Comparison of ENCODE assay signal across 1 cellular context in genomic region chr1:33445108-33445507, GRCh38.
TF ChIP-seq lines count a peak whose summit lies in the region.

No MANE protein-coding gene starts in this region.

TF ChIP-seq in HepG2, 621 proteins besides CTCF, POLR2A, EP300 and RAD21:
- TF ChIP-seq ELF1 (CRISPR knock-in tag; IDR thresholded peaks at IDR 0.05) (no peak), NFATC3 (CRISPR knock-in tag; IDR thresholded peaks at IDR 0.05) (no peak), ZBTB7B (CRISPR knock-in tag; IDR thresholded peaks at IDR 0.05) (no peak), ZNF44 (CRISPR knock-in tag; IDR thresholded peaks at IDR 0.05) (no peak), KLF16 (CRISPR knock-in tag; IDR thresholded peaks at IDR 0.05) (no peak), RARA (CRISPR knock-in tag; IDR thresholded peaks at IDR 0.05) (no peak), CEBPZ (IDR thresholded peaks at IDR 0.05; ENCODE audit: low read length) (no peak), ZNF326 (CRISPR knock-in tag; IDR thresholded peaks at IDR 0.05; ENCODE audit: borderline replicate concordance) (no peak), ZNF18 (CRISPR knock-in tag; IDR thresholded peaks at IDR 0.05; ENCODE audit: insufficient replicate concordance) (no peak), CREB3 (CRISPR knock-in tag; IDR thresholded peaks at IDR 0.05) (no peak), CENPBD1 (CRISPR knock-in tag; IDR thresholded peaks at IDR 0.05; ENCODE audit: borderline replicate concordance, low read depth) (no peak), CHCHD3 (CRISPR knock-in tag; IDR thresholded peaks at IDR 0.05) (no peak), ZSCAN22 (CRISPR knock-in tag; IDR thresholded peaks at IDR 0.05) (no peak)
- TF ChIP-seq, protein P1, sequence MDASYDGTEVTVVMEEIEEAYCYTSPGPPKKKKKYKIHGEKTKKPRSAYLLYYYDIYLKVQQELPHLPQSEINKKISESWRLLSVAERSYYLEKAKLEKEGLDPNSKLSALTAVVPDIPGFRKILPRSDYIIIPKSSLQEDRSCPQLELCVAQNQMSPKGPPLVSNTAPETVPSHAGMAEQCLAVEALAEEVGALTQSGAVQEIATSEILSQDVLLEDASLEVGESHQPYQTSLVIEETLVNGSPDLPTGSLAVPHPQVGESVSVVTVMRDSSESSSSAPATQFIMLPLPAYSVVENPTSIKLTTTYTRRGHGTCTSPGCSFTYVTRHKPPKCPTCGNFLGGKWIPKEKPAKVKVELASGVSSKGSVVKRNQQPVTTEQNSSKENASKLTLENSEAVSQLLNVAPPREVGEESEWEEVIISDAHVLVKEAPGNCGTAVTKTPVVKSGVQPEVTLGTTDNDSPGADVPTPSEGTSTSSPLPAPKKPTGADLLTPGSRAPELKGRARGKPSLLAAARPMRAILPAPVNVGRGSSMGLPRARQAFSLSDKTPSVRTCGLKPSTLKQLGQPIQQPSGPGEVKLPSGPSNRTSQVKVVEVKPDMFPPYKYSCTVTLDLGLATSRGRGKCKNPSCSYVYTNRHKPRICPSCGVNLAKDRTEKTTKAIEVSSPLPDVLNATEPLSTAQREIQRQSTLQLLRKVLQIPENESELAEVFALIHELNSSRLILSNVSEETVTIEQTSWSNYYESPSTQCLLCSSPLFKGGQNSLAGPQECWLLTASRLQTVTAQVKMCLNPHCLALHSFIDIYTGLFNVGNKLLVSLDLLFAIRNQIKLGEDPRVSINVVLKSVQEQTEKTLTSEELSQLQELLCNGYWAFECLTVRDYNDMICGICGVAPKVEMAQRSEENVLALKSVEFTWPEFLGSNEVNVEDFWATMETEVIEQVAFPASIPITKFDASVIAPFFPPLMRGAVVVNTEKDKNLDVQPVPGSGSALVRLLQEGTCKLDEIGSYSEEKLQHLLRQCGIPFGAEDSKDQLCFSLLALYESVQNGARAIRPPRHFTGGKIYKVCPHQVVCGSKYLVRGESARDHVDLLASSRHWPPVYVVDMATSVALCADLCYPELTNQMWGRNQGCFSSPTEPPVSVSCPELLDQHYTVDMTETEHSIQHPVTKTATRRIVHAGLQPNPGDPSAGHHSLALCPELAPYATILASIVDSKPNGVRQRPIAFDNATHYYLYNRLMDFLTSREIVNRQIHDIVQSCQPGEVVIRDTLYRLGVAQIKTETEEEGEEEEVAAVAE (CRISPR knock-in tag; IDR thresholded peaks at IDR 0.05; ENCODE audit: borderline replicate concordance), result no peak
